ENCODE assay signal across 9 cellular contexts in the genomic region with DNA sequence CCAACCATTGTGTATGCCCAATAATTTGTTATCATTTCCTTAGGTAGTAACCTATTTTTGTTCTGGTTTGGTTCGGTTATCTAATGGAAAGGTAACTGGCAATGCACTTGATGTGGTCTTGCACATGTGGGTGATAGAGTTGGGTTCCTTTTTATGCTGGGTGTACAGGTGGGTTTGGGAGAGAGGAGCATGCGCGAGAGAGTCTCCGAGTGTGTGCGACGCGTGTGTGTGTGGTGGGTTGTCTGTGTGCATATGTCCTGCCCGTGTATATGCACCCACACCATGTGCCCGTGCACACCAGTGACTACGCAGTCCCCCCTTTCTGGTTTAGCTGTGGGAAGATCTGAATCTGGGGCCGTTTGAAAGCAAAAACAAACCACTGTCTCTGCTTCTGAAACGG.
DNase-seq lines count a peak whose midpoint lies in the region; ATAC-seq, FAIRE-seq and TF ChIP-seq lines count a peak whose summit lies in the region.
"Had no signal": no experiment of that assay in that cellular context is flagged by ENCODE, and none has a peak within 500 bp of the region (broad histone marks: within the 10 kb centered on the region; RNA-seq: fewer than 3 reads in every experiment).

No MANE protein-coding gene starts in this region.

- H3K9ac ChIP-seq in ES-I3 (ENCODE audit: low read depth, low read length) (peak overlapping the region; percentile 91; the same call in 1 of the 2 replicates), Karpas-422 (ENCODE audit: low read length) (peak overlapping the region; percentile 71), astrocyte (ENCODE audit: low read length) (no peak overlapping the region), neural progenitor cell (no peak overlapping the region), PC-3 (ENCODE audit: low read length) (no peak overlapping the region)

- CTCF ChIA-PET in PC-3 (lab: Charles Lee): no interaction called here

- H3K4me1 ChIP-seq in ES-I3 (ENCODE audit: insufficient read depth, low read length): no peaks in the 10 kb centered on the region
- peaks cover 33% of the 10 kb centered on the region for H3K4me1 ChIP-seq in Karpas-422 (ENCODE audit: low read length)
- H3K4me1 ChIP-seq in astrocyte (ENCODE audit: insufficient read depth, low read length): no peaks in the 10 kb centered on the region
- H3K4me1 ChIP-seq in neural progenitor cell: no peaks in the 10 kb centered on the region
- H3K4me1 ChIP-seq in PC-3 (ENCODE audit: insufficient read depth, low read length): no peaks in the 10 kb centered on the region

- TF ChIP-seq CTCF in astrocyte (IDR thresholded peaks at IDR 0.05; ENCODE audit: insufficient read depth, low read depth, low read length) (no peak), neural progenitor cell (IDR thresholded peaks at IDR 0.05) (no peak), PC-3 (conservative IDR thresholded peaks at IDR 0.05; ENCODE audit: low read depth, low read length) (no peak)

- peak overlapping the region; percentile 66 for H3K4me2 ChIP-seq in Karpas-422 (ENCODE audit: low read depth, low read length, poor library complexity, severe bottlenecking)
- peak overlapping the region; percentile 86 for H3K4me2 ChIP-seq in astrocyte (ENCODE audit: low read length)
- H3K4me2 ChIP-seq in neural progenitor cell: peak overlapping the region; percentile 96
- H3K4me2 ChIP-seq in PC-3 (ENCODE audit: low read length): no peak overlapping the region

- H3K79me2 ChIP-seq in Karpas-422 (ENCODE audit: low read length): no peaks in the 10 kb centered on the region
- H3K79me2 ChIP-seq in astrocyte (ENCODE audit: insufficient read depth, low read length): no peaks in the 10 kb centered on the region
- H3K79me2 ChIP-seq in neural progenitor cell (ENCODE audit: low read depth): no peaks in the 10 kb centered on the region
- H3K79me2 ChIP-seq in PC-3 (ENCODE audit: low read length): no peaks in the 10 kb centered on the region

- H3K27me3 Mint-ChIP-seq in astrocyte (ENCODE audit: low read depth, unreplicated experiment) (peaks cover 67% of the 10 kb centered on the region), neural progenitor cell (ENCODE audit: insufficient read depth, low read depth) (peaks cover 56% of the 10 kb centered on the region)

- peak overlapping the region; percentile 85 for H3K4me3 Mint-ChIP-seq in astrocyte (ENCODE audit: unreplicated experiment)
- H3K4me3 Mint-ChIP-seq in neural progenitor cell: peak overlapping the region; percentile 86

- no peaks in the 10 kb centered on the region for H3K9me2 ChIP-seq in Karpas-422 (replicated peaks; ENCODE audit: insufficient read depth, low read length)
- no peaks in the 10 kb centered on the region for H3K9me2 ChIP-seq in PC-3 (replicated peaks; ENCODE audit: low read length)

- ATAC-seq in GM18907 (IDR thresholded peaks at IDR 0.05; ENCODE audit: unreplicated experiment) (no peak), PC-3 (no peak)

- POLR2A ChIA-PET in PC-3 (lab: Charles Lee; ENCODE audit: unreplicated experiment): no interaction called here

- DNase-seq in Karpas-422: peak; percentile 50
- no peak for DNase-seq in astrocyte (ENCODE audit: low read depth)
- DNase-seq in neural progenitor cell (ENCODE audit: low spot score): no peak
- DNase-seq in PC-3: no peak
- no peak for DNase-seq in H7
- no peak for DNase-seq in RKO (ENCODE audit: low spot score)
- DNase-seq: NCI-H187 had no signal

- H3K27ac ChIP-seq in Karpas-422 (ENCODE audit: low read length) (no peak overlapping the region), astrocyte (ENCODE audit: low read depth, low read length) (no peak overlapping the region), neural progenitor cell (no peak overlapping the region), PC-3 (ENCODE audit: low read length) (no peak overlapping the region)

- intact Hi-C loops in PC-3 (cut with micrococcal nuclease): no loop called here

- H3K27me3 ChIP-seq in Karpas-422 (ENCODE audit: low read length): no peaks in the 10 kb centered on the region
- peaks cover 40% of the 10 kb centered on the region for H3K27me3 ChIP-seq in astrocyte (ENCODE audit: insufficient read depth, low read length)
- H3K27me3 ChIP-seq in neural progenitor cell: peaks cover 41% of the 10 kb centered on the region
- peaks cover 75% of the 10 kb centered on the region for H3K27me3 ChIP-seq in PC-3 (ENCODE audit: low read length)
- H3K27me3 ChIP-seq in H7 (ENCODE audit: control insufficient read depth, insufficient read depth, low read length): peaks cover 11% of the 10 kb centered on the region

- no peaks in the 10 kb centered on the region for H3K36me3 ChIP-seq in ES-I3 (ENCODE audit: insufficient read depth, low read length)
- H3K36me3 ChIP-seq in Karpas-422 (ENCODE audit: insufficient read depth, low read length): no peaks in the 10 kb centered on the region
- H3K36me3 ChIP-seq in astrocyte (ENCODE audit: insufficient read depth, low read length): no peaks in the 10 kb centered on the region
- no peaks in the 10 kb centered on the region for H3K36me3 ChIP-seq in neural progenitor cell
- H3K36me3 ChIP-seq in PC-3 (ENCODE audit: low read depth, low read length): no peaks in the 10 kb centered on the region
- H3K36me3 ChIP-seq in H7 (replicated peaks; ENCODE audit: control insufficient read depth, insufficient read depth, low read length): no peaks in the 10 kb centered on the region

- H3K4me1 Mint-ChIP-seq in astrocyte (ENCODE audit: low read depth, unreplicated experiment) (peaks cover 1% of the 10 kb centered on the region), neural progenitor cell (peaks cover 8% of the 10 kb centered on the region)

- FAIRE-seq in astrocyte (lab: Jason Lieb, UNC): no peak

- H2AFZ ChIP-seq in Karpas-422 (ENCODE audit: low read length) (peak overlapping the region; percentile 72), astrocyte (ENCODE audit: low read depth, low read length) (no peak overlapping the region), neural progenitor cell (replicated peaks) (peak overlapping the region; percentile 97), PC-3 (ENCODE audit: low read length) (no peak overlapping the region)

- BruUV-seq in PC-3 (replicated peaks; lab: Mats Ljungman, UMichigan): no TSS peak

- peak overlapping the region; percentile 60 for H3K4me3 ChIP-seq in Karpas-422 (ENCODE audit: low read length)
- no peak overlapping the region for H3K4me3 ChIP-seq in astrocyte (ENCODE audit: insufficient read depth, low read depth, low read length)
- peak overlapping the region; percentile 67 for H3K4me3 ChIP-seq in neural progenitor cell
- no peak overlapping the region for H3K4me3 ChIP-seq in PC-3 (ENCODE audit: low read length)
- H3K4me3 ChIP-seq in H7 (ENCODE audit: insufficient read depth, low read depth, low read length): no peak overlapping the region; the same call in 1 of the 2 replicates

- H3K9me3 ChIP-seq in ES-I3 (ENCODE audit: control insufficient read depth, insufficient read depth, low read length): no peaks in the 10 kb centered on the region
- no peaks in the 10 kb centered on the region for H3K9me3 ChIP-seq in Karpas-422 (ENCODE audit: low read length)
- H3K9me3 ChIP-seq in astrocyte (ENCODE audit: insufficient read depth, low read depth, low read length): no peaks in the 10 kb centered on the region
- H3K9me3 ChIP-seq in neural progenitor cell (ENCODE audit: low read depth): no peaks in the 10 kb centered on the region
- no peaks in the 10 kb centered on the region for H3K9me3 ChIP-seq in PC-3 (ENCODE audit: low read length)

- no peak overlapping the region for H3K27ac Mint-ChIP-seq in astrocyte (ENCODE audit: unreplicated experiment)
- peak overlapping the region; percentile 12 for H3K27ac Mint-ChIP-seq in neural progenitor cell

- H3F3A ChIP-seq in neural progenitor cell (ENCODE audit: low read depth): peaks cover 26% of the 10 kb centered on the region
- H3F3A ChIP-seq in PC-3 (ENCODE audit: low read length, unreplicated experiment): no peaks in the 10 kb centered on the region

- H3K36me3 Mint-ChIP-seq in astrocyte (ENCODE audit: low read depth, unreplicated experiment): no peaks in the 10 kb centered on the region
- H3K36me3 Mint-ChIP-seq in neural progenitor cell: no peaks in the 10 kb centered on the region

- H3K9me3 Mint-ChIP-seq in astrocyte (ENCODE audit: unreplicated experiment): peaks cover 7% of the 10 kb centered on the region
- peaks cover 6% of the 10 kb centered on the region for H3K9me3 Mint-ChIP-seq in neural progenitor cell

- H4K20me1 ChIP-seq in Karpas-422 (ENCODE audit: insufficient read depth, low read depth, low read length) (no peaks in the 10 kb centered on the region), astrocyte (ENCODE audit: insufficient read depth, low read length) (no peaks in the 10 kb centered on the region), neural progenitor cell (ENCODE audit: low read depth) (no peaks in the 10 kb centered on the region), PC-3 (ENCODE audit: low read length) (no peaks in the 10 kb centered on the region)

Comparison
In these comparisons a context has a peak if more than half of its experiments do, and no peak if none do; other contexts are left out.
1. H3K9ac ChIP-seq: peak in ES-I3 (single experiment) and Karpas-422 (single experiment); none in astrocyte (single experiment), neural progenitor cell (single experiment) and PC-3 (single experiment).
2. H2AFZ ChIP-seq: peak in Karpas-422 (single experiment) and neural progenitor cell (single experiment); none in astrocyte (single experiment) and PC-3 (single experiment).
3. H3K4me3 ChIP-seq: peak in Karpas-422 (single experiment) and neural progenitor cell (single experiment); none in astrocyte (single experiment), PC-3 (single experiment) and H7 (single experiment).